ENCODE assay signal across 10 cellular contexts in the genomic region with DNA sequence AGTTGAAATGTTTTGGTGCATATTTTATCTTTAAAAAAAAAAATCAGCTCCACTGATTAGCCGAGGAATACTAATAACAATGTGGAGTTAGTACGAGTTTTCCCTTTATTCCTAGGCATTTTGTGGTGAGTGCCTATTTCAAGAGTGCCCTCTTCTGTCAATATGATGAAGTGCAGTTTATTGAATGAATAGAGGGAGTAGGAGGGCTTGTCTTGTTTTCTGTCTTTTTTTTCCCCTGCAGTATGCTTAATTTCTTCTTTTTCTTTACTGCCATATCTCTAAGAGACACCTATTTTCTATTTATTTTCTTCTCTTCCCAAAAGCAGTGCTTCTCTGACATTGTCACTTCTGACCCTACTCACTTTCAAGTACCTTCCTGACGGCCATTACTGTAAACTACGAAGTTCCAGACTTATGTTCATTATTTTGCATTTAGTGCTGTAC.
A peak's percentile ranks its signal among the peaks of the same experiment; 100 is the strongest.
DNase-seq lines count a peak whose midpoint lies in the region; ATAC-seq and TF ChIP-seq lines count a peak whose summit lies in the region.
"Had no signal": no experiment of that assay in that cellular context is flagged by ENCODE, and none has a peak within 500 bp of the region (broad histone marks: within the 10 kb centered on the region; RNA-seq: fewer than 3 reads in every experiment).

No MANE protein-coding gene starts in this region.

- ATAC-seq in mucosa of descending colon (no peak), GM21737 (IDR thresholded peaks at IDR 0.05; ENCODE audit: unreplicated experiment) (no peak), GM18909 (IDR thresholded peaks at IDR 0.05; ENCODE audit: poor library complexity, unreplicated experiment) (no peak)
- ATAC-seq: left ventricle myocardium superior had no signal

- intact Hi-C loops in mucosa of descending colon (cut with DNase I, micrococcal nuclease): loop anchor here in 1 of 2 donors (10.0 kb wide), 1 partner anchor 131 kb away; no protein-coding TSS in a partner anchor

- H3K36me3 ChIP-seq in WERI-Rb-1: no peaks in the 10 kb centered on the region
- no peaks in the 10 kb centered on the region for H3K36me3 ChIP-seq in mucosa of descending colon (ENCODE audit: low read depth)

- H3K27me3 ChIP-seq in WERI-Rb-1 (ENCODE audit: insufficient read depth, low read depth, severe bottlenecking): no peaks in the 10 kb centered on the region

- H3K27ac ChIP-seq in WERI-Rb-1: peak overlapping the region; percentile 11; the same call in 1 of the 2 replicates

- TF ChIP-seq CTCF in WERI-Rb-1 (IDR thresholded peaks at IDR 0.05; ENCODE audit: low read depth, low read length) (peak; percentile 57), mucosa of descending colon (IDR thresholded peaks at IDR 0.05) (peak; percentile 17)

- H3K4me3 ChIP-seq in WERI-Rb-1 (ENCODE audit: low read depth, low read length) (no peak overlapping the region), mucosa of descending colon (no peak overlapping the region)

- no peaks in the 10 kb centered on the region for H3K4me1 ChIP-seq in mucosa of descending colon (ENCODE audit: low read depth)

- H3K9me3 ChIP-seq in WERI-Rb-1 (ENCODE audit: severe bottlenecking) (peaks cover 6% of the 10 kb centered on the region), mucosa of descending colon (peaks cover 9% of the 10 kb centered on the region)

- DNase-seq in DMS 273 (lab: John Stamatoyannopoulos, UW; ENCODE audit: unreplicated experiment): peak; percentile 65
- no peak for DNase-seq in DMS 273 treated with DMSO at 0.1 percent for 48 hours (lab: John Stamatoyannopoulos, UW)
- DNase-seq in M059J (ENCODE audit: low read depth): peak; percentile 54
- no peak for DNase-seq in WERI-Rb-1
- DNase-seq in mucosa of descending colon: no peak
- DNase-seq in NCI-H187 (lab: John Stamatoyannopoulos, UW): no peak
- DNase-seq: 8988T, left ventricle myocardium superior had no signal

Comparison
In these comparisons a context has a peak if more than half of its experiments do, and no peak if none do; other contexts are left out.
1. DNase-seq: peak in DMS 273 (single experiment) and M059J (single experiment); none in DMS 273 treated with DMSO at 0.1 percent for 48 hours (single experiment), WERI-Rb-1 (single experiment), mucosa of descending colon (0 of 3) and NCI-H187 (0 of 2).